15 cellular contexts compared by ENCODE assay signal in genomic region chr1:96641292-96641691, GRCh38.
"Had no signal": no experiment of that assay in that cellular context is flagged by ENCODE, and none has a peak within 500 bp of the region (broad histone marks: within the 10 kb centered on the region; RNA-seq: fewer than 3 reads in every experiment).

No MANE protein-coding gene starts in this region.

- H3K4me1 ChIP-seq: lower lobe of right lung, sigmoid colon, upper lobe of right lung had no signal

- H3K27me3 ChIP-seq: sigmoid colon, upper lobe of right lung had no signal

- H3K4me3 Mint-ChIP-seq: activated CD8-positive, alpha-beta memory T cell treated with anti-CD3 and anti-CD28 coated beads, Interleukin-2, amount 10 ng/mL, durations not matched to agents 7 days and 5 days; activated naive CD8-positive, alpha-beta T cell treated with anti-CD3 and anti-CD28 coated beads, Interleukin-2, amount 10 ng/mL, durations not matched to agents 7 days and 5 days; activated T-cell treated with anti-CD3 and anti-CD28 coated beads, Interleukin-2, amount 50 U/mL, for 4 hours; dendritic cell treated with granulocyte-macrophage colony-stimulating factor and Interleukin-4, amounts not matched to agents 40 ng/mL and 50 ng/mL, for 4 days; naive thymus-derived CD4-positive, alpha-beta T cell had no signal

- H3K27me3 Mint-ChIP-seq: activated naive CD8-positive, alpha-beta T cell treated with anti-CD3 and anti-CD28 coated beads, Interleukin-2, amount 10 ng/mL, durations not matched to agents 7 days and 5 days; dendritic cell treated with granulocyte-macrophage colony-stimulating factor and Interleukin-4, amounts not matched to agents 40 ng/mL and 50 ng/mL, for 4 days had no signal

- H3K27ac ChIP-seq: lower lobe of right lung, sigmoid colon, upper lobe of right lung had no signal

- H3K36me3 ChIP-seq: lower lobe of right lung, sigmoid colon, upper lobe of right lung had no signal

- H3K4me1 Mint-ChIP-seq: activated CD8-positive, alpha-beta memory T cell treated with anti-CD3 and anti-CD28 coated beads, Interleukin-2, amount 10 ng/mL, durations not matched to agents 7 days and 5 days; activated naive CD8-positive, alpha-beta T cell treated with anti-CD3 and anti-CD28 coated beads, Interleukin-2, amount 10 ng/mL, durations not matched to agents 7 days and 5 days; naive thymus-derived CD4-positive, alpha-beta T cell had no signal

- DNase-seq: activated CD4-positive, alpha-beta T cell treated with anti-CD3 and anti-CD28 coated beads, Interleukin-2, amount 50 U/mL, for 48 hours; activated CD8-positive, alpha-beta memory T cell treated with anti-CD3 and anti-CD28 coated beads, Interleukin-2, amount 10 ng/mL, durations not matched to agents 7 days and 5 days; activated naive CD8-positive, alpha-beta T cell treated with anti-CD3 and anti-CD28 coated beads, Interleukin-2, amount 10 ng/mL, durations not matched to agents 7 days and 5 days; activated T-cell treated with anti-CD3 and anti-CD28 coated beads, Interleukin-2, amount 50 U/mL, for 4 hours; central memory CD4-positive, alpha-beta T cell; left cardiac atrium; lower lobe of right lung; naive thymus-derived CD4-positive, alpha-beta T cell; SIG-M5; sigmoid colon; stimulated activated CD4-positive, alpha-beta T cell treated with anti-CD3 and anti-CD28 coated beads, Interleukin-4, amount 100 ng/mL, for 1 hour; stimulated activated CD8-positive, alpha-beta memory T cell treated with anti-CD3 and anti-CD28 coated beads, Interleukin-4, amount 100 ng/mL, for 48 hours; stimulated activated naive CD8-positive, alpha-beta T cell treated with anti-CD3 and anti-CD28 coated beads, Interleukin-15, Interleukin-2, amounts not matched to agents 100 U/mL and 50 U/mL, for 24 hours; upper lobe of right lung had no signal

- H3K9me3 ChIP-seq: lower lobe of right lung, sigmoid colon, upper lobe of right lung had no signal

- H3K36me3 Mint-ChIP-seq: activated CD8-positive, alpha-beta memory T cell treated with anti-CD3 and anti-CD28 coated beads, Interleukin-2, amount 10 ng/mL, durations not matched to agents 7 days and 5 days; activated naive CD8-positive, alpha-beta T cell treated with anti-CD3 and anti-CD28 coated beads, Interleukin-2, amount 10 ng/mL, durations not matched to agents 7 days and 5 days; naive thymus-derived CD4-positive, alpha-beta T cell had no signal

- H3K4me3 ChIP-seq: lower lobe of right lung, sigmoid colon, upper lobe of right lung had no signal

- H3K27ac Mint-ChIP-seq: activated CD8-positive, alpha-beta memory T cell treated with anti-CD3 and anti-CD28 coated beads, Interleukin-2, amount 10 ng/mL, durations not matched to agents 7 days and 5 days; activated naive CD8-positive, alpha-beta T cell treated with anti-CD3 and anti-CD28 coated beads, Interleukin-2, amount 10 ng/mL, durations not matched to agents 7 days and 5 days; dendritic cell treated with granulocyte-macrophage colony-stimulating factor and Interleukin-4, amounts not matched to agents 40 ng/mL and 50 ng/mL, for 4 days; naive thymus-derived CD4-positive, alpha-beta T cell had no signal

- H3K9me3 Mint-ChIP-seq: activated naive CD8-positive, alpha-beta T cell treated with anti-CD3 and anti-CD28 coated beads, Interleukin-2, amount 10 ng/mL, durations not matched to agents 7 days and 5 days; activated T-cell treated with anti-CD3 and anti-CD28 coated beads, Interleukin-2, amount 50 U/mL, for 4 hours; dendritic cell treated with granulocyte-macrophage colony-stimulating factor and Interleukin-4, amounts not matched to agents 40 ng/mL and 50 ng/mL, for 4 days had no signal
